Comparison of ENCODE assay signal across 8 cellular contexts in genomic region chr5:43313854-43314457, GRCh38. TPM values are rescaled to one million over a fixed set of nuclear protein-coding genes. Genes with fewer than 3 reads are reported as not detected.
DNase-seq lines count a peak whose midpoint lies in the region; ATAC-seq and TF ChIP-seq lines count a peak whose summit lies in the region.

No MANE protein-coding gene starts in this region.

- 49 to 52% methylated on average over 8 of the region's 8 CpGs for WGBS in esophagus squamous epithelium, 2 donors

- H3K27me3 ChIP-seq in esophagus squamous epithelium: no peaks in the 10 kb centered on the region

- H3K9ac ChIP-seq in SK-N-MC (ENCODE audit: insufficient read length): peak overlapping the region; percentile 71

- no peak for ATAC-seq in GM21723 (IDR thresholded peaks at IDR 0.05; ENCODE audit: unreplicated experiment)

- intact Hi-C loops in esophagus squamous epithelium (cut with DNase I): no loop called here

- TF ChIP-seq CTCF in esophagus squamous epithelium (IDR thresholded peaks at IDR 0.05): no peak
- no peak for TF ChIP-seq CTCF in retinal pigment epithelial cell (conservative IDR thresholded peaks at IDR 0.05; ENCODE audit: low read depth, low read length)

- peaks cover 9 to 56% (median 22%) of the 10 kb centered on the region in 3 donors for H3K4me1 ChIP-seq in esophagus squamous epithelium

- no peak for TF ChIP-seq POLR2A in esophagus squamous epithelium (IDR thresholded peaks at IDR 0.05)

- DNase-seq in stimulated activated CD4-positive, alpha-beta T cell treated with anti-CD3 and anti-CD28 coated beads, Interleukin-15, amount 100 ng/mL, for 24 hours: peak; percentile 14
- no peak for DNase-seq in stimulated activated CD4-positive, alpha-beta T cell treated with anti-CD3 and anti-CD28 coated beads, Interleukin-12 subunit alpha, Interleukin-12 subunit beta, amount 100 ng/mL, for 4 hours
- DNase-seq in SK-N-MC (ENCODE audit: low read depth, low spot score) (no peak), esophagus squamous epithelium (lab: John Stamatoyannopoulos, UW) (no peak), retinal pigment epithelial cell (ENCODE audit: low read depth) (no peak), EL (no peak), NCI-H1436 treated with DMSO at 0.1 percent for 48 hours (lab: John Stamatoyannopoulos, UW) (no peak)

- H3K9me3 ChIP-seq in SK-N-MC (ENCODE audit: low read depth, low read length) (no peaks in the 10 kb centered on the region), esophagus squamous epithelium (no peaks in the 10 kb centered on the region)

- H3K36me3 ChIP-seq in SK-N-MC (ENCODE audit: insufficient read depth, low read length) (peaks cover 34% of the 10 kb centered on the region), esophagus squamous epithelium (no peaks in the 10 kb centered on the region)

- peak overlapping the region; percentile 99 for H3K4me3 ChIP-seq in SK-N-MC
- peak overlapping the region; percentile 84 to 93 (median 90) for H3K4me3 ChIP-seq in esophagus squamous epithelium
- H3K4me3 ChIP-seq in retinal pigment epithelial cell (ENCODE audit: low read length): peak overlapping the region; percentile 46

- H3K27ac ChIP-seq in SK-N-MC (peak overlapping the region; percentile 98), esophagus squamous epithelium (peak overlapping the region; percentile 94 to 98 (median 97))

RNA-seq across cellular contexts. Expression of gene HMGCS1, which starts 0.7 kb away (rescaled TPM):
- 100 to 1,000 TPM in 3 of 4 donors, 10 to 100 TPM in 1; 86.6 to 278 (median 148) TPM for total RNA-seq in esophagus squamous epithelium

Comparison
In these comparisons a context has a peak if more than half of its experiments do, and no peak if none do; other contexts are left out.
1. H3K4me3 ChIP-seq: peak in every context shown above with its lines; median percentile 99 in SK-N-MC; 90 in esophagus squamous epithelium; 46 in retinal pigment epithelial cell.